In the genomic region with DNA sequence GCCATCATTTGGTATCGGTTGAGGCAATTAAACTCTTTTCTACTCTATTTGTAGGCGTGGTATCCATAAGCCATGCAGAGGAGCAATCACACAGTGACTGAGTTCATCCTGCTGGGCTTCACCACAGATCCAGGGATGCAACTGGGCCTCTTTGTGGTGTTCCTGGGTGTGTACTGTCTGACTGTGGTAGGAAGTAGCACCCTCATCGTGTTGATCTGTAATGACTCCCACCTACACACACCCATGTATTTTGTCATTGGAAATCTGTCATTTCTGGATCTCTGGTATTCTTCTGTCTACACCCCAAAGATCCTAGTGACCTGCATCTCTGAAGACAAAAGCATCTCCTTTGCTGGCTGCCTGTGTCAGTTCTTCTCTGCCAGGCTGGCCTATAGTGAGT, we compare ENCODE assay signal across 25 cellular contexts. TPM values are rescaled to one million over a fixed set of nuclear protein-coding genes. Genes with fewer than 3 reads are reported as not detected.
DNase-seq lines count a peak whose midpoint lies in the region; ATAC-seq, FAIRE-seq and TF ChIP-seq lines count a peak whose summit lies in the region.
"Had no signal": no experiment of that assay in that cellular context is flagged by ENCODE, and none has a peak within 500 bp of the region (broad histone marks: within the 10 kb centered on the region; RNA-seq: fewer than 3 reads in every experiment).

No MANE protein-coding gene starts in this region.

- H3K36me3 Mint-ChIP-seq in activated T-cell treated with anti-CD3 and anti-CD28 coated beads, Interleukin-2, amount 50 U/mL, for 24 hours (ENCODE audit: low read depth) = no peaks in the 10 kb centered on the region
- no peaks in the 10 kb centered on the region for H3K36me3 Mint-ChIP-seq in stimulated activated effector memory CD8-positive, alpha-beta T cell treated with anti-CD3 and anti-CD28 coated beads, Interleukin-12 subunit alpha, Interleukin-12 subunit beta, amount 100 ng/mL, for 72 hours
- H3K36me3 Mint-ChIP-seq: CD14-positive monocyte; CD8-positive, alpha-beta memory T cell had no signal

- H3K4me3 ChIP-seq in DND-41 (ENCODE audit: low read depth in 1 of 2, low read length in 2 of 2) = no peak overlapping the region
- H3K4me3 ChIP-seq in bronchial epithelial cell (ENCODE audit: low read depth, low read length) = no peak overlapping the region
- H3K4me3 ChIP-seq: A549; BLaER1 treated with 17β-estradiol and CSF1 and Interleukin-3, amounts not matched to agents 10 nM and 100 nM; GM23338; HAP-1 had no signal

- TF ChIP-seq CTCF in DND-41 (IDR thresholded peaks at IDR 0.05; ENCODE audit: borderline replicate concordance, extremely low read depth, low read length, poor library complexity, severe bottlenecking) (no peak), bronchial epithelial cell (IDR thresholded peaks at IDR 0.05; ENCODE audit: insufficient read depth, low read length, severe bottlenecking) (no peak)

- H3K9me3 ChIP-seq in DND-41 (ENCODE audit: insufficient read depth, low read length, severe bottlenecking) = no peaks in the 10 kb centered on the region
- H3K9me3 ChIP-seq: A549; BE2C; BLaER1 treated with 17β-estradiol and CSF1 and Interleukin-3, amounts not matched to agents 10 nM and 100 nM; HAP-1 had no signal

- no peaks in the 10 kb centered on the region for H3K4me1 ChIP-seq in DND-41 (ENCODE audit: insufficient read depth, low read length)
- H3K4me1 ChIP-seq: A549; BE2C; BLaER1 treated with 17β-estradiol and CSF1 and Interleukin-3, amounts not matched to agents 10 nM and 100 nM; HAP-1 had no signal

- H2AFZ ChIP-seq in DND-41 (ENCODE audit: low read depth, low read length) = no peak overlapping the region
- H2AFZ ChIP-seq: GM23338 had no signal

- FAIRE-seq in bronchial epithelial cell (lab: Jason Lieb, UNC) = peak; percentile 83
- FAIRE-seq: A549, D721Med, G401.6, GM19239, H54 had no signal

- H4K20me1 ChIP-seq in DND-41 (ENCODE audit: insufficient read depth, low read length) = no peaks in the 10 kb centered on the region
- H4K20me1 ChIP-seq: BLaER1 treated with 17β-estradiol and CSF1 and Interleukin-3, amounts not matched to agents 10 nM and 100 nM had no signal

- no peaks in the 10 kb centered on the region for H3K79me2 ChIP-seq in DND-41 (ENCODE audit: insufficient read depth, low read length)

- DNase-seq in DND-41 (no peak), HT1080 (ENCODE audit: low read depth) (peak; percentile 3), bronchial epithelial cell (ENCODE audit: low read depth) (no peak), T-helper 1 cell (no peak)
- DNase-seq in activated T-cell treated with anti-CD3 and anti-CD28 coated beads, Interleukin-2, amount 50 U/mL, for 24 hours = no peak
- DNase-seq in stimulated activated effector memory CD8-positive, alpha-beta T cell treated with anti-CD3 and anti-CD28 coated beads, Interleukin-12 subunit alpha, Interleukin-12 subunit beta, amount 100 ng/mL, for 72 hours (ENCODE audit: low spot score in 2 of 2) = no peak
- DNase-seq: 8988T; ACHN; AML-193; BE2C; CD4-positive, alpha-beta T cell; CD8-positive, alpha-beta memory T cell; DMS 273 treated with DMSO at 0.1 percent for 48 hours; DMS53; DMS79 treated with DMSO at 0.1 percent for 48 hours; HFFc6 had no signal

- no peak overlapping the region for H3K27ac ChIP-seq in DND-41 (ENCODE audit: low read length)
- H3K27ac ChIP-seq: A549; BLaER1 treated with 17β-estradiol and CSF1 and Interleukin-3, amounts not matched to agents 10 nM and 100 nM had no signal

- peak; percentile 82 for ATAC-seq in DND-41 (ENCODE audit: insufficient read depth, low read depth)
- ATAC-seq in stimulated activated effector memory CD8-positive, alpha-beta T cell treated with anti-CD3 and anti-CD28 coated beads, Interleukin-12 subunit alpha, Interleukin-12 subunit beta, amount 100 ng/mL, for 72 hours = no peak
- ATAC-seq: A549, GM23338 had no signal

- H3K27me3 ChIP-seq in DND-41 (ENCODE audit: insufficient read depth, low read length, poor library complexity) = no peaks in the 10 kb centered on the region
- no peaks in the 10 kb centered on the region for H3K27me3 ChIP-seq in bronchial epithelial cell (ENCODE audit: control insufficient read depth, insufficient read depth, low read length)
- H3K27me3 ChIP-seq: BE2C; BLaER1 treated with 17β-estradiol and CSF1 and Interleukin-3, amounts not matched to agents 10 nM and 100 nM had no signal

- no peaks in the 10 kb centered on the region for H3K4me1 Mint-ChIP-seq in activated T-cell treated with anti-CD3 and anti-CD28 coated beads, Interleukin-2, amount 50 U/mL, for 24 hours (ENCODE audit: low read depth)
- H3K4me1 Mint-ChIP-seq in stimulated activated effector memory CD8-positive, alpha-beta T cell treated with anti-CD3 and anti-CD28 coated beads, Interleukin-12 subunit alpha, Interleukin-12 subunit beta, amount 100 ng/mL, for 72 hours = no peaks in the 10 kb centered on the region
- H3K4me1 Mint-ChIP-seq: CD14-positive monocyte; CD8-positive, alpha-beta memory T cell; GM23338 had no signal

- H3K9me3 Mint-ChIP-seq in activated T-cell treated with anti-CD3 and anti-CD28 coated beads, Interleukin-2, amount 50 U/mL, for 24 hours = peaks cover 9% of the 10 kb centered on the region
- peaks cover 12% of the 10 kb centered on the region for H3K9me3 Mint-ChIP-seq in stimulated activated effector memory CD8-positive, alpha-beta T cell treated with anti-CD3 and anti-CD28 coated beads, Interleukin-12 subunit alpha, Interleukin-12 subunit beta, amount 100 ng/mL, for 72 hours

- H3K4me2 ChIP-seq in DND-41 (ENCODE audit: insufficient read depth, low read length) = no peak overlapping the region
- H3K4me2 ChIP-seq: A549; BLaER1 treated with 17β-estradiol and CSF1 and Interleukin-3, amounts not matched to agents 10 nM and 100 nM; GM23338 had no signal

- no peaks in the 10 kb centered on the region for H3K36me3 ChIP-seq in DND-41 (ENCODE audit: insufficient read depth, low read length)
- H3K36me3 ChIP-seq in bronchial epithelial cell (ENCODE audit: control insufficient read depth, insufficient read depth, low read length) = no peaks in the 10 kb centered on the region
- H3K36me3 ChIP-seq: BE2C; BLaER1 treated with 17β-estradiol and CSF1 and Interleukin-3, amounts not matched to agents 10 nM and 100 nM; HAP-1 had no signal

- no peaks in the 10 kb centered on the region for H3K27me3 Mint-ChIP-seq in activated T-cell treated with anti-CD3 and anti-CD28 coated beads, Interleukin-2, amount 50 U/mL, for 24 hours
- H3K27me3 Mint-ChIP-seq: CD4-positive, alpha-beta T cell had no signal

- H3K27ac Mint-ChIP-seq in activated T-cell treated with anti-CD3 and anti-CD28 coated beads, Interleukin-2, amount 50 U/mL, for 24 hours = no peak overlapping the region
- H3K27ac Mint-ChIP-seq in stimulated activated effector memory CD8-positive, alpha-beta T cell treated with anti-CD3 and anti-CD28 coated beads, Interleukin-12 subunit alpha, Interleukin-12 subunit beta, amount 100 ng/mL, for 72 hours = no peak overlapping the region
- H3K27ac Mint-ChIP-seq: CD4-positive, alpha-beta T cell; CD8-positive, alpha-beta memory T cell; GM23338; HFFc6 had no signal

- no peak overlapping the region for H3K4me3 Mint-ChIP-seq in activated T-cell treated with anti-CD3 and anti-CD28 coated beads, Interleukin-2, amount 50 U/mL, for 24 hours
- H3K4me3 Mint-ChIP-seq in stimulated activated effector memory CD8-positive, alpha-beta T cell treated with anti-CD3 and anti-CD28 coated beads, Interleukin-12 subunit alpha, Interleukin-12 subunit beta, amount 100 ng/mL, for 72 hours = no peak overlapping the region
- H3K4me3 Mint-ChIP-seq: CD14-positive monocyte; CD4-positive, alpha-beta T cell; CD8-positive, alpha-beta memory T cell; GM23338; HFFc6 had no signal

- no peak overlapping the region for H3K9ac ChIP-seq in DND-41 (ENCODE audit: low read depth, low read length)
- H3K9ac ChIP-seq: BLaER1 treated with 17β-estradiol and CSF1 and Interleukin-3, amounts not matched to agents 10 nM and 100 nM had no signal

RNA-seq across cellular contexts. Expression of a gene that starts 8.4 kb away (rescaled TPM):
- not detected in 2 replicates for total RNA-seq in HT1080 (2014; rRNA removed; shearing (Covaris generic))
- not detected in 2 replicates for polyA plus RNA-seq in HT1080 (2015; cell fraction: cytosol; rRNA removed)
- polyA plus RNA-seq in HT1080 (2015; cell fraction: nucleus; rRNA removed) = not detected in 2 replicates
- total RNA-seq in bronchial epithelial cell = not detected in 2 replicates
- total RNA-seq: CD4-positive, alpha-beta T cell; CD8-positive, alpha-beta memory T cell; GM23338; HFFc6 had no signal
- polyA plus RNA-seq: A549; CD14-positive monocyte; CD8-positive, alpha-beta memory T cell; GM23338 had no signal

RNA-seq across cellular contexts. Expression of a gene that starts 41.2 kb away (rescaled TPM):
- not detected in 2 replicates for total RNA-seq in HT1080 (2014; rRNA removed; shearing (Covaris generic))
- polyA plus RNA-seq in HT1080 (2015; cell fraction: cytosol; rRNA removed) = not detected in 2 replicates
- polyA plus RNA-seq in HT1080 (2015; cell fraction: nucleus; rRNA removed) = not detected in 2 replicates
- total RNA-seq in bronchial epithelial cell = not detected in 2 replicates
- total RNA-seq: CD4-positive, alpha-beta T cell; CD8-positive, alpha-beta memory T cell; GM23338; HFFc6 had no signal
- polyA plus RNA-seq: A549; CD14-positive monocyte; CD8-positive, alpha-beta memory T cell; GM23338 had no signal
